12 cellular contexts compared by ENCODE assay signal in genomic region chr18:7926526-7926925, GRCh38.
DNase-seq lines count a peak whose midpoint lies in the region; ATAC-seq, FAIRE-seq and TF ChIP-seq lines count a peak whose summit lies in the region.
"Had no signal": no experiment of that assay in that cellular context is flagged by ENCODE, and none has a peak within 500 bp of the region (broad histone marks: within the 10 kb centered on the region; RNA-seq: fewer than 3 reads in every experiment).

No MANE protein-coding gene starts in this region.

- WGBS in pancreas, 2 donors = 16 to 21% methylated on average over 4 of the region's 4 CpGs

- H3K27ac Mint-ChIP-seq in HFFc6 = no peak overlapping the region
- H3K27ac Mint-ChIP-seq: stimulated activated memory B cell treated with anti-CD40 and anti-IgM and Interleukin-4, amounts not matched to agents 10 μg/mL and 1 μg/mL and 100 μg/mL, for 72 hours had no signal

- peaks cover 0 to 30% (median 18%) of the 10 kb centered on the region in 3 donors for H3K4me1 ChIP-seq in pancreas
- H3K4me1 ChIP-seq: spleen had no signal

- FAIRE-seq in pancreas (lab: Jason Lieb, UNC) (no peak), frontal cortex (lab: Jason Lieb, UNC) (no peak)

- TF ChIP-seq CTCF in HFFc6 (IDR thresholded peaks at IDR 0.05) = 0 out of 2 replicates have a peak, but pooled peaks have one; percentile 41
- peak; percentile 77 for TF ChIP-seq CTCF in epithelial cell of proximal tubule (conservative IDR thresholded peaks at IDR 0.05; ENCODE audit: low read depth, low read length)
- TF ChIP-seq CTCF in pancreas (IDR thresholded peaks at IDR 0.05) = peak in 2 of 4 donors; percentile 13 to 46

- no peaks in the 10 kb centered on the region for H3K36me3 ChIP-seq in pancreas
- H3K36me3 ChIP-seq: spleen had no signal

- intact Hi-C loops in pancreas (cut with DNase I) = no loop called here

- peaks cover 39% of the 10 kb centered on the region for H3K4me1 Mint-ChIP-seq in HFFc6 (ENCODE audit: low read depth)
- H3K4me1 Mint-ChIP-seq: stimulated activated memory B cell treated with anti-CD40 and anti-IgM and Interleukin-4, amounts not matched to agents 10 μg/mL and 1 μg/mL and 100 μg/mL, for 72 hours had no signal

- no peak overlapping the region for H3K4me3 Mint-ChIP-seq in HFFc6
- H3K4me3 Mint-ChIP-seq: stimulated activated memory B cell treated with anti-CD40 and anti-IgM and Interleukin-4, amounts not matched to agents 10 μg/mL and 1 μg/mL and 100 μg/mL, for 72 hours had no signal

- no peaks in the 10 kb centered on the region for H3K27me3 ChIP-seq in pancreas
- H3K27me3 ChIP-seq: dorsolateral prefrontal cortex, spleen had no signal

- H3K4me3 ChIP-seq in epithelial cell of proximal tubule (ENCODE audit: low read depth, low read length) (peak overlapping the region; percentile 14), pancreas (no peak overlapping the region)
- H3K4me3 ChIP-seq: dorsolateral prefrontal cortex, spleen had no signal

- H3K36me3 Mint-ChIP-seq in HFFc6 (ENCODE audit: low read depth) = peaks cover 16% of the 10 kb centered on the region
- H3K36me3 Mint-ChIP-seq: stimulated activated memory B cell treated with anti-CD40 and anti-IgM and Interleukin-4, amounts not matched to agents 10 μg/mL and 1 μg/mL and 100 μg/mL, for 72 hours had no signal

- ATAC-seq in pancreas (peak; percentile 85 to 92 (median 90)), GM19351 (IDR thresholded peaks at IDR 0.05; ENCODE audit: unreplicated experiment) (no peak)
- ATAC-seq: left colon; stimulated activated memory B cell treated with anti-CD40 and anti-IgM and Interleukin-4, amounts not matched to agents 10 μg/mL and 1 μg/mL and 100 μg/mL, for 72 hours had no signal

- no peaks in the 10 kb centered on the region for H3K9me3 Mint-ChIP-seq in HFFc6

- H3K27me3 Mint-ChIP-seq in HFFc6 (ENCODE audit: insufficient read depth) = no peaks in the 10 kb centered on the region; the same call in none of the 2 replicates
- H3K27me3 Mint-ChIP-seq: stimulated activated memory B cell treated with anti-CD40 and anti-IgM and Interleukin-4, amounts not matched to agents 10 μg/mL and 1 μg/mL and 100 μg/mL, for 72 hours had no signal

- DNase-seq in HFFc6 (no peak), NCI-H748 treated with DMSO at 0.1 percent for 48 hours (lab: John Stamatoyannopoulos, UW) (peak; percentile 80), epithelial cell of proximal tubule (ENCODE audit: low read depth) (no peak), pancreas (peak in 4 of 6 donors; percentile 34 to 61 (median 48)), AG20443 (ENCODE audit: low spot score) (no peak), frontal cortex (ENCODE audit: low spot score in 2 of 2) (no peak), epidermal melanocyte (ENCODE audit: insufficient read length, low spot score) (no peak)
- DNase-seq: dorsolateral prefrontal cortex, left colon, spleen had no signal

- peak overlapping the region in 1 of 4 donors; percentile 51 for H3K27ac ChIP-seq in pancreas
- H3K27ac ChIP-seq: dorsolateral prefrontal cortex, spleen had no signal

- no peaks in the 10 kb centered on the region for H3K9me3 ChIP-seq in pancreas

Comparison
In these comparisons a context has a peak if more than half of its experiments do, and no peak if none do; other contexts are left out.
1. DNase-seq: peak in NCI-H748 treated with DMSO at 0.1 percent for 48 hours (single experiment) and pancreas (4 of 6); none in HFFc6 (single experiment), epithelial cell of proximal tubule (single experiment), AG20443 (single experiment), frontal cortex (0 of 2) and epidermal melanocyte (single experiment).